In the genomic region with DNA sequence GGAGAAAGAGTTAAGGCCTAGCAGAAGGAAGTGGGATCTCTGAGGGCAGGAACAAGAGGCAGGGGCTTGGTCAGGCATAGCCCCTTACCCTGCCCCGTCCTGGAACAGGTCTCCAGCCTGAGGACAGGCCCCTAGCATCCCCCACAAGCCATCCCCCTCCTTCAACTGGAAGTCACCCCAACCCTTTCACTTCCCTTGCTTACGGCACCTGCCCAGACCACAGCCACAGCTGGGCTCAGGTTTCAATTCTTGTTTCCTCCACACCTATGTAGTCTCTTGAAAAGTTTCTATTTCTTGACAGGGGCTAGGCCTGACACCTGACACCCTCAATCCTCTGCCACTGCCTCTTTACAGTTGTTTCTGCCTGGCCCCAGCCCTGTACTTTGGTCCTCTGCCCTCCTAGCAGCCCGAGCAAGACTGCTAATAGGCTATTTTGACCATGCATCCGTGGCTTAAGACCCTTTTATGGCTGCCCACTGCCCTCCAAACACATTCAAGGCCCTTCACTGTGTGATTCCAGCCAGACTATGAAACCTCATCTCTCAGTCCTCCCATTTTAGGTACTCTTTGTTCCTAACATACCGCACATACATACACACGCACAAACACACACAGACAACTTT, we compare ENCODE assay signal across 1 cellular context.
TF ChIP-seq lines count a peak whose summit lies in the region.

No MANE protein-coding gene starts in this region.

TF ChIP-seq in GM12878, 131 proteins besides CTCF, POLR2A, EP300 and RAD21 (continued from another document and continues in another):
- TF ChIP-seq, protein P1, sequence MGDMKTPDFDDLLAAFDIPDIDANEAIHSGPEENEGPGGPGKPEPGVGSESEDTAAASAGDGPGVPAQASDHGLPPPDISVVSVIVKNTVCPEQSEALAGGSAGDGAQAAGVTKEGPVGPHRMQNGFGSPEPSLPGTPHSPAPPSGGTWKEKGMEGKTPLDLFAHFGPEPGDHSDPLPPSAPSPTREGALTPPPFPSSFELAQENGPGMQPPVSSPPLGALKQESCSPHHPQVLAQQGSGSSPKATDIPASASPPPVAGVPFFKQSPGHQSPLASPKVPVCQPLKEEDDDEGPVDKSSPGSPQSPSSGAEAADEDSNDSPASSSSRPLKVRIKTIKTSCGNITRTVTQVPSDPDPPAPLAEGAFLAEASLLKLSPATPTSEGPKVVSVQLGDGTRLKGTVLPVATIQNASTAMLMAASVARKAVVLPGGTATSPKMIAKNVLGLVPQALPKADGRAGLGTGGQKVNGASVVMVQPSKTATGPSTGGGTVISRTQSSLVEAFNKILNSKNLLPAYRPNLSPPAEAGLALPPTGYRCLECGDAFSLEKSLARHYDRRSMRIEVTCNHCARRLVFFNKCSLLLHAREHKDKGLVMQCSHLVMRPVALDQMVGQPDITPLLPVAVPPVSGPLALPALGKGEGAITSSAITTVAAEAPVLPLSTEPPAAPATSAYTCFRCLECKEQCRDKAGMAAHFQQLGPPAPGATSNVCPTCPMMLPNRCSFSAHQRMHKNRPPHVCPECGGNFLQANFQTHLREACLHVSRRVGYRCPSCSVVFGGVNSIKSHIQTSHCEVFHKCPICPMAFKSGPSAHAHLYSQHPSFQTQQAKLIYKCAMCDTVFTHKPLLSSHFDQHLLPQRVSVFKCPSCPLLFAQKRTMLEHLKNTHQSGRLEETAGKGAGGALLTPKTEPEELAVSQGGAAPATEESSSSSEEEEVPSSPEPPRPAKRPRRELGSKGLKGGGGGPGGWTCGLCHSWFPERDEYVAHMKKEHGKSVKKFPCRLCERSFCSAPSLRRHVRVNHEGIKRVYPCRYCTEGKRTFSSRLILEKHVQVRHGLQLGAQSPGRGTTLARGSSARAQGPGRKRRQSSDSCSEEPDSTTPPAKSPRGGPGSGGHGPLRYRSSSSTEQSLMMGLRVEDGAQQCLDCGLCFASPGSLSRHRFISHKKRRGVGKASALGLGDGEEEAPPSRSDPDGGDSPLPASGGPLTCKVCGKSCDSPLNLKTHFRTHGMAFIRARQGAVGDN (IDR thresholded peaks at IDR 0.05), result peak; percentile 89
- TF ChIP-seq SPI1 (IDR thresholded peaks at IDR 0.05; ENCODE audit: borderline replicate concordance, insufficient read depth, low read depth, low read length), result peak; percentile 100
- TF ChIP-seq ESRRA (IDR thresholded peaks at IDR 0.05; ENCODE audit: low read length), result no peak
- TF ChIP-seq SMAD1 (IDR thresholded peaks at IDR 0.05; ENCODE audit: low read depth, partially characterized antibody), result peak; percentile 11
- TF ChIP-seq, protein P2, sequence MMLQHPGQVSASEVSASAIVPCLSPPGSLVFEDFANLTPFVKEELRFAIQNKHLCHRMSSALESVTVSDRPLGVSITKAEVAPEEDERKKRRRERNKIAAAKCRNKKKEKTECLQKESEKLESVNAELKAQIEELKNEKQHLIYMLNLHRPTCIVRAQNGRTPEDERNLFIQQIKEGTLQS (IDR thresholded peaks at IDR 0.05; ENCODE audit: borderline replicate concordance, extremely low read depth, low read depth, low read length), result no peak
- TF ChIP-seq RB1 (IDR thresholded peaks at IDR 0.05; ENCODE audit: borderline replicate concordance), result no peak
- peak; percentile 89 for TF ChIP-seq POU2F2 (IDR thresholded peaks at IDR 0.05; ENCODE audit: borderline replicate concordance, low read depth, low read length)
- TF ChIP-seq, protein P3, sequence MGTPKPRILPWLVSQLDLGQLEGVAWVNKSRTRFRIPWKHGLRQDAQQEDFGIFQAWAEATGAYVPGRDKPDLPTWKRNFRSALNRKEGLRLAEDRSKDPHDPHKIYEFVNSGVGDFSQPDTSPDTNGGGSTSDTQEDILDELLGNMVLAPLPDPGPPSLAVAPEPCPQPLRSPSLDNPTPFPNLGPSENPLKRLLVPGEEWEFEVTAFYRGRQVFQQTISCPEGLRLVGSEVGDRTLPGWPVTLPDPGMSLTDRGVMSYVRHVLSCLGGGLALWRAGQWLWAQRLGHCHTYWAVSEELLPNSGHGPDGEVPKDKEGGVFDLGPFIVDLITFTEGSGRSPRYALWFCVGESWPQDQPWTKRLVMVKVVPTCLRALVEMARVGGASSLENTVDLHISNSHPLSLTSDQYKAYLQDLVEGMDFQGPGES (IDR thresholded peaks at IDR 0.05), result no peak
- TF ChIP-seq POLR2AphosphoS5 (IDR thresholded peaks at IDR 0.05; ENCODE audit: low read length), result peak; percentile 94
- peak; percentile 75; the same call in 1 of the 2 replicates for TF ChIP-seq LARP7 (IDR thresholded peaks at IDR 0.05)
- TF ChIP-seq GATAD2B (conservative IDR thresholded peaks at IDR 0.05; ENCODE audit: low read depth), result peak; percentile 80; the same call in 1 of the 2 replicates
- TF ChIP-seq HDAC2 (IDR thresholded peaks at IDR 0.05), result no peak
- TF ChIP-seq, protein P4, sequence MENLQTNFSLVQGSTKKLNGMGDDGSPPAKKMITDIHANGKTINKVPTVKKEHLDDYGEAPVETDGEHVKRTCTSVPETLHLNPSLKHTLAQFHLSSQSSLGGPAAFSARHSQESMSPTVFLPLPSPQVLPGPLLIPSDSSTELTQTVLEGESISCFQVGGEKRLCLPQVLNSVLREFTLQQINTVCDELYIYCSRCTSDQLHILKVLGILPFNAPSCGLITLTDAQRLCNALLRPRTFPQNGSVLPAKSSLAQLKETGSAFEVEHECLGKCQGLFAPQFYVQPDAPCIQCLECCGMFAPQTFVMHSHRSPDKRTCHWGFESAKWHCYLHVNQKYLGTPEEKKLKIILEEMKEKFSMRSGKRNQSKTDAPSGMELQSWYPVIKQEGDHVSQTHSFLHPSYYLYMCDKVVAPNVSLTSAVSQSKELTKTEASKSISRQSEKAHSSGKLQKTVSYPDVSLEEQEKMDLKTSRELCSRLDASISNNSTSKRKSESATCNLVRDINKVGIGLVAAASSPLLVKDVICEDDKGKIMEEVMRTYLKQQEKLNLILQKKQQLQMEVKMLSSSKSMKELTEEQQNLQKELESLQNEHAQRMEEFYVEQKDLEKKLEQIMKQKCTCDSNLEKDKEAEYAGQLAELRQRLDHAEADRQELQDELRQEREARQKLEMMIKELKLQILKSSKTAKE (IDR thresholded peaks at IDR 0.05; ENCODE audit: low read depth, poor library complexity, severe bottlenecking), result peak; percentile 94
- TF ChIP-seq IKZF1 (conservative IDR thresholded peaks at IDR 0.05), result peak; percentile 97
- peak; percentile 98 for TF ChIP-seq BCL11A (IDR thresholded peaks at IDR 0.05; ENCODE audit: low read depth, low read length)
- no peak for TF ChIP-seq RBBP5 (conservative IDR thresholded peaks at IDR 0.05)
- no peak for TF ChIP-seq NFIC (IDR thresholded peaks at IDR 0.05; ENCODE audit: low read depth, low read length)
- TF ChIP-seq, protein P5, sequence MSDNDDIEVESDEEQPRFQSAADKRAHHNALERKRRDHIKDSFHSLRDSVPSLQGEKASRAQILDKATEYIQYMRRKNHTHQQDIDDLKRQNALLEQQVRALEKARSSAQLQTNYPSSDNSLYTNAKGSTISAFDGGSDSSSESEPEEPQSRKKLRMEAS (IDR thresholded peaks at IDR 0.05; ENCODE audit: low read depth, low read length), result no peak; the same call in 1 of the 2 replicates
- TF ChIP-seq CBX3 (IDR thresholded peaks at IDR 0.05; ENCODE audit: borderline replicate concordance, low read depth), result no peak
- TF ChIP-seq, protein P6, sequence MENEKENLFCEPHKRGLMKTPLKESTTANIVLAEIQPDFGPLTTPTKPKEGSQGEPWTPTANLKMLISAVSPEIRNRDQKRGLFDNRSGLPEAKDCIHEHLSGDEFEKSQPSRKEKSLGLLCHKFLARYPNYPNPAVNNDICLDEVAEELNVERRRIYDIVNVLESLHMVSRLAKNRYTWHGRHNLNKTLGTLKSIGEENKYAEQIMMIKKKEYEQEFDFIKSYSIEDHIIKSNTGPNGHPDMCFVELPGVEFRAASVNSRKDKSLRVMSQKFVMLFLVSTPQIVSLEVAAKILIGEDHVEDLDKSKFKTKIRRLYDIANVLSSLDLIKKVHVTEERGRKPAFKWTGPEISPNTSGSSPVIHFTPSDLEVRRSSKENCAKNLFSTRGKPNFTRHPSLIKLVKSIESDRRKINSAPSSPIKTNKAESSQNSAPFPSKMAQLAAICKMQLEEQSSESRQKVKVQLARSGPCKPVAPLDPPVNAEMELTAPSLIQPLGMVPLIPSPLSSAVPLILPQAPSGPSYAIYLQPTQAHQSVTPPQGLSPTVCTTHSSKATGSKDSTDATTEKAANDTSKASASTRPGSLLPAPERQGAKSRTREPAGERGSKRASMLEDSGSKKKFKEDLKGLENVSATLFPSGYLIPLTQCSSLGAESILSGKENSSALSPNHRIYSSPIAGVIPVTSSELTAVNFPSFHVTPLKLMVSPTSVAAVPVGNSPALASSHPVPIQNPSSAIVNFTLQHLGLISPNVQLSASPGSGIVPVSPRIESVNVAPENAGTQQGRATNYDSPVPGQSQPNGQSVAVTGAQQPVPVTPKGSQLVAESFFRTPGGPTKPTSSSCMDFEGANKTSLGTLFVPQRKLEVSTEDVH (IDR thresholded peaks at IDR 0.05; ENCODE audit: low read depth, partially characterized antibody), result no peak
- TF ChIP-seq, protein P7, sequence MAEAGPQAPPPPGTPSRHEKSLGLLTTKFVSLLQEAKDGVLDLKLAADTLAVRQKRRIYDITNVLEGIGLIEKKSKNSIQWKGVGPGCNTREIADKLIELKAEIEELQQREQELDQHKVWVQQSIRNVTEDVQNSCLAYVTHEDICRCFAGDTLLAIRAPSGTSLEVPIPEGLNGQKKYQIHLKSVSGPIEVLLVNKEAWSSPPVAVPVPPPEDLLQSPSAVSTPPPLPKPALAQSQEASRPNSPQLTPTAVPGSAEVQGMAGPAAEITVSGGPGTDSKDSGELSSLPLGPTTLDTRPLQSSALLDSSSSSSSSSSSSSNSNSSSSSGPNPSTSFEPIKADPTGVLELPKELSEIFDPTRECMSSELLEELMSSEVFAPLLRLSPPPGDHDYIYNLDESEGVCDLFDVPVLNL (IDR thresholded peaks at IDR 0.05; ENCODE audit: low read depth, low read length), result no peak
- no peak for TF ChIP-seq GABPA (IDR thresholded peaks at IDR 0.05; ENCODE audit: low read depth)
- no peak for TF ChIP-seq SUPT20H (IDR thresholded peaks at IDR 0.05; ENCODE audit: borderline replicate concordance, control insufficient read depth, low read depth, low read length)
- peak; percentile 55; the same call in 1 of the 2 replicates for TF ChIP-seq ZNF217 (IDR thresholded peaks at IDR 0.05)
- peak; percentile 99 for TF ChIP-seq CBFB (IDR thresholded peaks at IDR 0.05; ENCODE audit: low read depth)
- TF ChIP-seq, protein P8, sequence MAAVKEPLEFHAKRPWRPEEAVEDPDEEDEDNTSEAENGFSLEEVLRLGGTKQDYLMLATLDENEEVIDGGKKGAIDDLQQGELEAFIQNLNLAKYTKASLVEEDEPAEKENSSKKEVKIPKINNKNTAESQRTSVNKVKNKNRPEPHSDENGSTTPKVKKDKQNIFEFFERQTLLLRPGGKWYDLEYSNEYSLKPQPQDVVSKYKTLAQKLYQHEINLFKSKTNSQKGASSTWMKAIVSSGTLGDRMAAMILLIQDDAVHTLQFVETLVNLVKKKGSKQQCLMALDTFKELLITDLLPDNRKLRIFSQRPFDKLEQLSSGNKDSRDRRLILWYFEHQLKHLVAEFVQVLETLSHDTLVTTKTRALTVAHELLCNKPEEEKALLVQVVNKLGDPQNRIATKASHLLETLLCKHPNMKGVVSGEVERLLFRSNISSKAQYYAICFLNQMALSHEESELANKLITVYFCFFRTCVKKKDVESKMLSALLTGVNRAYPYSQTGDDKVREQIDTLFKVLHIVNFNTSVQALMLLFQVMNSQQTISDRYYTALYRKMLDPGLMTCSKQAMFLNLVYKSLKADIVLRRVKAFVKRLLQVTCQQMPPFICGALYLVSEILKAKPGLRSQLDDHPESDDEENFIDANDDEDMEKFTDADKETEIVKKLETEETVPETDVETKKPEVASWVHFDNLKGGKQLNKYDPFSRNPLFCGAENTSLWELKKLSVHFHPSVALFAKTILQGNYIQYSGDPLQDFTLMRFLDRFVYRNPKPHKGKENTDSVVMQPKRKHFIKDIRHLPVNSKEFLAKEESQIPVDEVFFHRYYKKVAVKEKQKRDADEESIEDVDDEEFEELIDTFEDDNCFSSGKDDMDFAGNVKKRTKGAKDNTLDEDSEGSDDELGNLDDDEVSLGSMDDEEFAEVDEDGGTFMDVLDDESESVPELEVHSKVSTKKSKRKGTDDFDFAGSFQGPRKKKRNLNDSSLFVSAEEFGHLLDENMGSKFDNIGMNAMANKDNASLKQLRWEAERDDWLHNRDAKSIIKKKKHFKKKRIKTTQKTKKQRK (IDR thresholded peaks at IDR 0.05; ENCODE audit: low read depth, low read length), result no peak
- TF ChIP-seq, protein P9, sequence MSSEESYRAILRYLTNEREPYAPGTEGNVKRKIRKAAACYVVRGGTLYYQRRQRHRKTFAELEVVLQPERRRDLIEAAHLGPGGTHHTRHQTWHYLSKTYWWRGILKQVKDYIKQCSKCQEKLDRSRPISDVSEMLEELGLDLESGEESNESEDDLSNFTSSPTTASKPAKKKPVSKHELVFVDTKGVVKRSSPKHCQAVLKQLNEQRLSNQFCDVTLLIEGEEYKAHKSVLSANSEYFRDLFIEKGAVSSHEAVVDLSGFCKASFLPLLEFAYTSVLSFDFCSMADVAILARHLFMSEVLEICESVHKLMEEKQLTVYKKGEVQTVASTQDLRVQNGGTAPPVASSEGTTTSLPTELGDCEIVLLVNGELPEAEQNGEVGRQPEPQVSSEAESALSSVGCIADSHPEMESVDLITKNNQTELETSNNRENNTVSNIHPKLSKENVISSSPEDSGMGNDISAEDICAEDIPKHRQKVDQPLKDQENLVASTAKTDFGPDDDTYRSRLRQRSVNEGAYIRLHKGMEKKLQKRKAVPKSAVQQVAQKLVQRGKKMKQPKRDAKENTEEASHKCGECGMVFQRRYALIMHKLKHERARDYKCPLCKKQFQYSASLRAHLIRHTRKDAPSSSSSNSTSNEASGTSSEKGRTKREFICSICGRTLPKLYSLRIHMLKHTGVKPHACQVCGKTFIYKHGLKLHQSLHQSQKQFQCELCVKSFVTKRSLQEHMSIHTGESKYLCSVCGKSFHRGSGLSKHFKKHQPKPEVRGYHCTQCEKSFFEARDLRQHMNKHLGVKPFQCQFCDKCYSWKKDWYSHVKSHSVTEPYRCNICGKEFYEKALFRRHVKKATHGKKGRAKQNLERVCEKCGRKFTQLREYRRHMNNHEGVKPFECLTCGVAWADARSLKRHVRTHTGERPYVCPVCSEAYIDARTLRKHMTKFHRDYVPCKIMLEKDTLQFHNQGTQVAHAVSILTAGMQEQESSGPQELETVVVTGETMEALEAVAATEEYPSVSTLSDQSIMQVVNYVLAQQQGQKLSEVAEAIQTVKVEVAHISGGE (CRISPR knock-in tag; IDR thresholded peaks at IDR 0.05), result no peak
- TF ChIP-seq CREM (IDR thresholded peaks at IDR 0.05; ENCODE audit: low read depth), result peak; percentile 94
- TF ChIP-seq YBX1 (IDR thresholded peaks at IDR 0.05), result no peak
- TF ChIP-seq CREB1 (IDR thresholded peaks at IDR 0.05; ENCODE audit: low read depth), result no peak
- TF ChIP-seq, protein P10, sequence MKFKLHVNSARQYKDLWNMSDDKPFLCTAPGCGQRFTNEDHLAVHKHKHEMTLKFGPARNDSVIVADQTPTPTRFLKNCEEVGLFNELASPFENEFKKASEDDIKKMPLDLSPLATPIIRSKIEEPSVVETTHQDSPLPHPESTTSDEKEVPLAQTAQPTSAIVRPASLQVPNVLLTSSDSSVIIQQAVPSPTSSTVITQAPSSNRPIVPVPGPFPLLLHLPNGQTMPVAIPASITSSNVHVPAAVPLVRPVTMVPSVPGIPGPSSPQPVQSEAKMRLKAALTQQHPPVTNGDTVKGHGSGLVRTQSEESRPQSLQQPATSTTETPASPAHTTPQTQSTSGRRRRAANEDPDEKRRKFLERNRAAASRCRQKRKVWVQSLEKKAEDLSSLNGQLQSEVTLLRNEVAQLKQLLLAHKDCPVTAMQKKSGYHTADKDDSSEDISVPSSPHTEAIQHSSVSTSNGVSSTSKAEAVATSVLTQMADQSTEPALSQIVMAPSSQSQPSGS (IDR thresholded peaks at IDR 0.05; ENCODE audit: low read length), result no peak
- no peak; the same call in 1 of the 2 replicates for TF ChIP-seq CHD4 (IDR thresholded peaks at IDR 0.05)
- peak; percentile 85 for TF ChIP-seq ATF7 (IDR thresholded peaks at IDR 0.05; ENCODE audit: low read depth)
- no peak for TF ChIP-seq NFYA (IDR thresholded peaks at IDR 0.05; ENCODE audit: borderline replicate concordance, low read depth, low read length)
- peak; percentile 99 for TF ChIP-seq IRF4 (IDR thresholded peaks at IDR 0.05; ENCODE audit: low read depth, low read length)
- no peak for TF ChIP-seq SUZ12 (IDR thresholded peaks at IDR 0.05; ENCODE audit: unreplicated experiment)
